Comparison of ENCODE assay signal across 9 cellular contexts in the genomic region with DNA sequence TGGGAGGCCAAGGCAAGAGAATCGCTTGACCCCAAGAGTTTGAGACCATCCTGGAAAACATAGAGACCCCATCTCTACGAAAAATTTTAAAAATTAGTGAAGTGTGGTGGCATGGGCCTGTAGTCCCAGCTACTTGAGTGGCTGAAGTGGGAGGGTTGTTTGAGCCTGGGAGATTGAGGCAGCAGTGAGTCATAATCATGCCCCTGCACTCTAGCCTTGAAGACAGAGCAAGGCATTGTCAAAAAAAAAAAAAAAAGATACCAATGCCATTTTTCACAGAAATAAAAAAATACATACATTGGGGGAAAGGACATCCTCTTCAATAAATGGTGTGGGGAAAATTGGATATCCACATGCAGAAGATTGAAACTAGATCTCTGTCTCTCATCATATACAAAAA.
"Had no signal": no experiment of that assay in that cellular context is flagged by ENCODE, and none has a peak within 500 bp of the region (broad histone marks: within the 10 kb centered on the region; RNA-seq: fewer than 3 reads in every experiment).

No MANE protein-coding gene starts in this region.

- H3K9ac ChIP-seq: GM23248 had no signal

- H3K9me3 ChIP-seq: HAP-1 had no signal

- DNase-seq: GM23248, GOT3, H7, H9, HCEC 1CT, HFFc6 had no signal

- H3K27ac ChIP-seq: GM23248 had no signal

- H3K4me1 Mint-ChIP-seq: GM23338, H9 had no signal

- H3K4me2 ChIP-seq: GM23338 had no signal

- H3K36me3 ChIP-seq: HAP-1 had no signal

- H2AFZ ChIP-seq: GM23248, GM23338 had no signal

- H3K27ac Mint-ChIP-seq: GM23338, H9, HFFc6 had no signal

- ATAC-seq: GM23338, HCT116 had no signal

- H3K4me1 ChIP-seq: HAP-1 had no signal

- H3K4me3 ChIP-seq: GM23248, GM23338, HAP-1 had no signal

- H3K4me3 Mint-ChIP-seq: GM23338, H9, HFFc6 had no signal
